Comparison of ENCODE assay signal across 30 cellular contexts in genomic region chr22:20635227-20635591, GRCh38.
"Had no signal": no experiment of that assay in that cellular context is flagged by ENCODE, and none has a peak within 500 bp of the region (broad histone marks: within the 10 kb centered on the region; RNA-seq: fewer than 3 reads in every experiment).

No MANE protein-coding gene starts in this region.

- H3K4me3 Mint-ChIP-seq: activated CD4-positive, alpha-beta memory T cell treated with anti-CD3 and anti-CD28 coated beads, Interleukin-2, amount 10 ng/mL, durations not matched to agents 7 days and 5 days; activated T-cell treated with anti-CD3 and anti-CD28 coated beads, Interleukin-2, amount 50 U/mL, for 72 hours; activated T-helper 17 cell treated with anti-CD3 and anti-CD28 coated beads, Interleukin-2, amount 50 U/mL, for 72 hours; brain had no signal

- H3K9ac ChIP-seq: KMS-11 had no signal

- H3K4me1 Mint-ChIP-seq: activated T-helper 17 cell treated with anti-CD3 and anti-CD28 coated beads, Interleukin-2, amount 50 U/mL, for 72 hours; brain had no signal

- H3K9me3 Mint-ChIP-seq: activated T-helper 17 cell treated with anti-CD3 and anti-CD28 coated beads, Interleukin-2, amount 50 U/mL, for 72 hours had no signal

- H3K27ac ChIP-seq: adrenal gland, KMS-11, SJCRH30, SK-N-MC, WERI-Rb-1 had no signal

- DNase-seq: activated CD4-positive, alpha-beta memory T cell treated with anti-CD3 and anti-CD28 coated beads, Interleukin-2, amount 10 ng/mL, durations not matched to agents 7 days and 5 days; activated CD4-positive, alpha-beta T cell treated with anti-CD3 and anti-CD28 coated beads for 1 hour; activated CD4-positive, alpha-beta T cell treated with anti-CD3 and anti-CD28 coated beads for 48 hours; activated CD4-positive, CD25-positive, alpha-beta regulatory T cell; activated naive CD4-positive, alpha-beta T cell; activated naive CD4-positive, alpha-beta T cell treated with anti-CD3 and anti-CD28 coated beads, Interleukin-2, amount 50 U/mL, for 16 hours; activated T-cell treated with anti-CD3 and anti-CD28 coated beads, Interleukin-2, amount 50 U/mL, for 1 hour; activated T-cell treated with anti-CD3 and anti-CD28 coated beads, Interleukin-2, amount 50 U/mL, for 72 hours; adrenal gland; caudate nucleus; cerebellar nuclear complex; NCI-H1092 treated with DMSO at 0.1 percent for 48 hours; NCI-H1417; NCI-H146; NCI-H187 treated with DMSO at 0.1 percent for 48 hours; NCI-H2081; NCI-H2171 treated with DMSO at 0.1 percent for 48 hours; NCI-H2227 treated with DMSO at 0.1 percent for 48 hours; NCI-H446; NCI-H524; NCI-H69; SHP77; SJCRH30; T1000; WERI-Rb-1 had no signal

- ATAC-seq: activated T-cell treated with anti-CD3 and anti-CD28 coated beads, Interleukin-2, amount 50 U/mL, for 72 hours; activated T-helper 17 cell treated with anti-CD3 and anti-CD28 coated beads, Interleukin-2, amount 50 U/mL, for 72 hours; Panc1 had no signal

- H3K36me3 Mint-ChIP-seq: brain had no signal

- H3K4me3 ChIP-seq: adrenal gland, SJCRH30, SK-N-MC had no signal

- H3K4me1 ChIP-seq: adrenal gland, SJCRH30 had no signal

- H3K27me3 ChIP-seq: adrenal gland, SJCRH30 had no signal

- H3K36me3 ChIP-seq: adrenal gland, SJCRH30, WERI-Rb-1 had no signal

- H3K27ac Mint-ChIP-seq: activated CD4-positive, alpha-beta memory T cell treated with anti-CD3 and anti-CD28 coated beads, Interleukin-2, amount 10 ng/mL, durations not matched to agents 7 days and 5 days; activated T-cell treated with anti-CD3 and anti-CD28 coated beads, Interleukin-2, amount 50 U/mL, for 72 hours; activated T-helper 17 cell treated with anti-CD3 and anti-CD28 coated beads, Interleukin-2, amount 50 U/mL, for 72 hours; brain had no signal

- H3K9me3 ChIP-seq: adrenal gland had no signal
